Comparison of ENCODE assay signal across 12 cellular contexts in the genomic region with DNA sequence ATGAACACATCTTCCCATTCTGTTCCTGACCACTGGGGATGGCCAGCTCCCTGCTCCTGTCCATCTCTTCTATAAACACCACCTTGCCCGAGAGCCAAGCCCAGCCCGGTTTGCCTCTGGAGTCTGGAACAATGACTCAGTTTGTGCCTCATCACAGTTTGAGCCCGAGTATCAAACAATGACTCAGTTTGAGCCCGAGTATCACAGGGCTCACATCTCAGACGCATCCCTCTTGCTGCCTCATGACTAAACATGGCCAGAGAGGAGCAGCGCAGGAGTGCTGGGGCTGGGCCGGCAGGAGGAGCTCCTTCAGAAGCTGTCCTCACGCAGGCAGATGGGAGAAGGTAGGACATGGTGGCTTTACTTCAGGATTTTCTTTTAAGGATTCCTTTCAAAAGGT.
A peak's percentile ranks its signal among the peaks of the same experiment; 100 is the strongest.
DNase-seq lines count a peak whose midpoint lies in the region; ATAC-seq and TF ChIP-seq lines count a peak whose summit lies in the region.
"Had no signal": no experiment of that assay in that cellular context is flagged by ENCODE, and none has a peak within 500 bp of the region (broad histone marks: within the 10 kb centered on the region; RNA-seq: fewer than 3 reads in every experiment).

No MANE protein-coding gene starts in this region.

- H3K27ac Mint-ChIP-seq in activated CD8-positive, alpha-beta memory T cell treated with anti-CD3 and anti-CD28 coated beads, Interleukin-2, amount 10 ng/mL, durations not matched to agents 7 days and 5 days: no peak overlapping the region
- peak overlapping the region; percentile 75 for H3K27ac Mint-ChIP-seq in chondrocyte (ENCODE audit: unreplicated experiment)

- H3K9me3 ChIP-seq in lung (ENCODE audit: control insufficient read depth in 2 of 2, insufficient read depth in 1 of 2, low read length in 1 of 2): no peaks in the 10 kb centered on the region
- no peaks in the 10 kb centered on the region for H3K9me3 ChIP-seq in aorta (ENCODE audit: control insufficient read depth, low read length)
- H3K9me3 ChIP-seq: breast epithelium had no signal

- no peaks in the 10 kb centered on the region for H3K27me3 Mint-ChIP-seq in activated CD8-positive, alpha-beta memory T cell treated with anti-CD3 and anti-CD28 coated beads, Interleukin-2, amount 10 ng/mL, durations not matched to agents 7 days and 5 days
- H3K27me3 Mint-ChIP-seq in chondrocyte (ENCODE audit: low read depth): no peaks in the 10 kb centered on the region

- no peaks in the 10 kb centered on the region for H3K27me3 ChIP-seq in lung (ENCODE audit: control insufficient read depth, insufficient read depth)
- no peaks in the 10 kb centered on the region for H3K27me3 ChIP-seq in aorta (ENCODE audit: control insufficient read depth in 1 of 2, insufficient read depth in 2 of 2, low read length in 1 of 2)
- H3K27me3 ChIP-seq: breast epithelium had no signal

- H3K36me3 ChIP-seq in lung (ENCODE audit: control insufficient read depth in 2 of 2, insufficient read depth in 2 of 2, low read length in 2 of 2) (peaks cover 4 to 35% of the 10 kb centered on the region in 2 donors), aorta (ENCODE audit: control insufficient read depth in 1 of 2, insufficient read depth in 2 of 2, low read length in 1 of 2) (peaks cover 0 to 8% of the 10 kb centered on the region in 2 donors)
- H3K36me3 ChIP-seq: breast epithelium had no signal

- H3K27ac ChIP-seq in lung (ENCODE audit: low read depth in 1 of 2, low read length in 1 of 2): no peak overlapping the region
- H3K27ac ChIP-seq in aorta (ENCODE audit: low read depth in 1 of 2, low read length in 2 of 2): peak overlapping the region in 1 of 2 donors; percentile 20

- no peaks in the 10 kb centered on the region for H3K4me1 Mint-ChIP-seq in activated CD8-positive, alpha-beta memory T cell treated with anti-CD3 and anti-CD28 coated beads, Interleukin-2, amount 10 ng/mL, durations not matched to agents 7 days and 5 days
- peaks cover 23% of the 10 kb centered on the region for H3K4me1 Mint-ChIP-seq in chondrocyte (ENCODE audit: low read depth)

- H3K36me3 Mint-ChIP-seq in activated CD8-positive, alpha-beta memory T cell treated with anti-CD3 and anti-CD28 coated beads, Interleukin-2, amount 10 ng/mL, durations not matched to agents 7 days and 5 days: no peaks in the 10 kb centered on the region
- H3K36me3 Mint-ChIP-seq in chondrocyte (ENCODE audit: low read depth): peaks cover 37% of the 10 kb centered on the region

- DNase-seq in activated CD8-positive, alpha-beta memory T cell treated with anti-CD3 and anti-CD28 coated beads, Interleukin-2, amount 10 ng/mL, durations not matched to agents 7 days and 5 days: peak; percentile 31
- DNase-seq in activated CD8-positive, alpha-beta memory T cell treated with anti-CD3 and anti-CD28 coated beads for 24 hours: no peak
- DNase-seq in chondrocyte (ENCODE audit: low spot score): no peak
- no peak for DNase-seq in lung (ENCODE audit: low spot score)
- DNase-seq in aorta: peak in 1 of 2 donors; percentile 67
- DNase-seq in activated T-cell treated with anti-CD3 and anti-CD28 coated beads, Interleukin-2, amount 50 U/mL, for 48 hours: no peak
- DNase-seq in T-helper 9 cell: no peak
- DNase-seq: mesendoderm, NCI-H187 treated with DMSO at 0.1 percent for 48 hours had no signal

- WGBS in lung, 2 donors: 79 to 92% methylated on average over 8 of the region's 8 CpGs
- 20 to 22% methylated on average over 8 of the region's 8 CpGs for WGBS in aorta, 2 donors

- H3K4me3 Mint-ChIP-seq in activated CD8-positive, alpha-beta memory T cell treated with anti-CD3 and anti-CD28 coated beads, Interleukin-2, amount 10 ng/mL, durations not matched to agents 7 days and 5 days: no peak overlapping the region
- H3K4me3 Mint-ChIP-seq in chondrocyte (ENCODE audit: unreplicated experiment): no peak overlapping the region

- no peaks in the 10 kb centered on the region for H3K9me3 Mint-ChIP-seq in activated CD8-positive, alpha-beta memory T cell treated with anti-CD3 and anti-CD28 coated beads, Interleukin-2, amount 10 ng/mL, durations not matched to agents 7 days and 5 days (ENCODE audit: low read depth)
- H3K9me3 Mint-ChIP-seq in chondrocyte (ENCODE audit: low read depth): no peaks in the 10 kb centered on the region

- H3K4me3 ChIP-seq in lung (no peak overlapping the region), aorta (ENCODE audit: low read length in 2 of 2) (no peak overlapping the region)
- H3K4me3 ChIP-seq: breast epithelium had no signal

- peak; percentile 79 for TF ChIP-seq CTCF in chondrocyte (IDR thresholded peaks at IDR 0.05)
- TF ChIP-seq CTCF in lung (IDR thresholded peaks at IDR 0.05; ENCODE audit: control extremely low read depth, extremely low read depth): no peak

- intact Hi-C loops in aorta (cut with DNase I): no loop called here

- ATAC-seq in activated CD8-positive, alpha-beta memory T cell treated with anti-CD3 and anti-CD28 coated beads, Interleukin-2, amount 10 ng/mL, durations not matched to agents 7 days and 5 days: no peak
- peak; percentile 14 for ATAC-seq in lung (ENCODE audit: insufficient read depth, low FRiP score)
- peak; percentile 40 for ATAC-seq in aorta (ENCODE audit: low FRiP score)
- no peak for ATAC-seq in HG03457 (IDR thresholded peaks at IDR 0.05; ENCODE audit: unreplicated experiment)
- ATAC-seq: activated CD4-positive, CD25-positive, alpha-beta regulatory T cell treated with anti-CD3 and anti-CD28 coated beads, Interleukin-2, amount 50 U/mL, for 24 hours had no signal

- CTCF ChIA-PET in activated CD8-positive, alpha-beta memory T cell treated with anti-CD3 and anti-CD28 coated beads, Interleukin-2, amount 10 ng/mL, durations not matched to agents 7 days and 5 days (lab: Charles Lee): no interaction called here

- H3K4me1 ChIP-seq in lung (ENCODE audit: control insufficient read depth in 2 of 2, insufficient read depth in 2 of 2, low read length in 2 of 2) (peaks cover 0 to 4% of the 10 kb centered on the region in 2 donors), aorta (ENCODE audit: control insufficient read depth in 1 of 2, insufficient read depth in 2 of 2, low read length in 2 of 2) (no peaks in the 10 kb centered on the region)
- H3K4me1 ChIP-seq: breast epithelium had no signal

Comparison
In these comparisons a context has a peak if more than half of its experiments do, and no peak if none do; other contexts are left out.
1. ATAC-seq: peak in lung (single experiment) and aorta (single experiment); none in activated CD8-positive, alpha-beta memory T cell treated with anti-CD3 and anti-CD28 coated beads, Interleukin-2, amount 10 ng/mL, durations not matched to agents 7 days and 5 days (single experiment) and HG03457 (single experiment).